8 cellular contexts compared by ENCODE assay signal in genomic region chr19:46426035-46426505, GRCh38. TPM values are rescaled to one million over a fixed set of nuclear protein-coding genes. Genes with fewer than 3 reads are reported as not detected.
DNase-seq lines count a peak whose midpoint lies in the region; TF ChIP-seq lines count a peak whose summit lies in the region.

No MANE protein-coding gene starts in this region.

- peak overlapping the region in 1 of 4 donors; percentile 48 for H3K27ac ChIP-seq in Peyer's patch

- peaks cover 0 to 9% (median 6%) of the 10 kb centered on the region in 4 donors for H3K4me1 ChIP-seq in Peyer's patch

- H3K27me3 ChIP-seq in Peyer's patch, result no peaks in the 10 kb centered on the region

- TF ChIP-seq POLR2A in Peyer's patch (IDR thresholded peaks at IDR 0.05), result no peak
- TF ChIP-seq POLR2A in erythroblast (IDR thresholded peaks at IDR 0.05; ENCODE audit: low read length), result no peak

- H3K9me3 ChIP-seq in Peyer's patch, result no peaks in the 10 kb centered on the region

- TF ChIP-seq CTCF in Peyer's patch (IDR thresholded peaks at IDR 0.05), result no peak
- no peak for TF ChIP-seq CTCF in fibroblast of villous mesenchyme (IDR thresholded peaks at IDR 0.05; ENCODE audit: insufficient read depth, low read depth, low read length)

- peak; percentile 54 for DNase-seq in DMS53 (lab: John Stamatoyannopoulos, UW)
- no peak for DNase-seq in Peyer's patch
- DNase-seq in fibroblast of villous mesenchyme (ENCODE audit: low read depth), result no peak
- DNase-seq in pons (ENCODE audit: low spot score), result peak; percentile 19
- no peak for DNase-seq in midbrain (lab: John Stamatoyannopoulos, UW)
- DNase-seq in erythroblast (lab: John Stamatoyannopoulos, UW), result no peak
- DNase-seq in activated CD4-positive, alpha-beta T cell treated with anti-CD3 and anti-CD28 coated beads for 48 hours, result no peak
- DNase-seq in DMS153 treated with DMSO at 0.1 percent for 48 hours (lab: John Stamatoyannopoulos, UW; ENCODE audit: unreplicated experiment), result no peak

- no peaks in the 10 kb centered on the region for H3K36me3 ChIP-seq in Peyer's patch

- H3K4me3 ChIP-seq in Peyer's patch (peak overlapping the region; percentile 13 to 52 (median 28)), fibroblast of villous mesenchyme (ENCODE audit: low read depth, low read length) (peak overlapping the region; percentile 60)

RNA-seq across cellular contexts. Expression of gene PNMA8C, which starts 2.7 kb away (rescaled TPM):
- total RNA-seq in Peyer's patch (not detected), fibroblast of villous mesenchyme (under 0.01 TPM in 2 replicates)

RNA-seq across cellular contexts. Expression of gene CCDC8, which starts 12.7 kb away (rescaled TPM):
- total RNA-seq in Peyer's patch (1 to 10 TPM in 1 of 4 donors, under 1 TPM in 3; 0.70 to 2.5 (median 0.90) TPM), fibroblast of villous mesenchyme (8.6 and 12.9 TPM in 2 replicates)

RNA-seq across cellular contexts. Expression of gene PNMA8A, which starts 45.3 kb away (rescaled TPM):
- total RNA-seq in Peyer's patch, result under 1 TPM in 1 of 4 donors, not detected in 3; 0.28 TPM
- 0.97 and 9.9 TPM in 2 replicates for total RNA-seq in fibroblast of villous mesenchyme

Comparison
In these comparisons a context has a peak if more than half of its experiments do, and no peak if none do; other contexts are left out.
1. DNase-seq: peak in DMS53 (single experiment) and pons (single experiment); none in Peyer's patch (0 of 3), fibroblast of villous mesenchyme (single experiment), midbrain (single experiment), erythroblast (0 of 2), activated CD4-positive, alpha-beta T cell treated with anti-CD3 and anti-CD28 coated beads for 48 hours (single experiment) and DMS153 treated with DMSO at 0.1 percent for 48 hours (single experiment).